Comparison of ENCODE assay signal across 10 cellular contexts in genomic region chr2:109124982-109125594, GRCh38. TPM values are rescaled to one million over a fixed set of nuclear protein-coding genes. Genes with fewer than 3 reads are reported as not detected.
A peak's percentile ranks its signal among the peaks of the same experiment; 100 is the strongest.
DNase-seq lines count a peak whose midpoint lies in the region; ATAC-seq and TF ChIP-seq lines count a peak whose summit lies in the region.
"Had no signal": no experiment of that assay in that cellular context is flagged by ENCODE, and none has a peak within 500 bp of the region (broad histone marks: within the 10 kb centered on the region; RNA-seq: fewer than 3 reads in every experiment).

No MANE protein-coding gene starts in this region.

- H3K4me3 ChIP-seq in BE2C (ENCODE audit: low read depth, low read length) (no peak overlapping the region), GM12865 (ENCODE audit: low read depth, low read length) (no peak overlapping the region), mesenchymal stem cell (ENCODE audit: insufficient read depth in 1 of 2, low read depth in 1 of 2, low read length in 2 of 2) (peak overlapping the region in 1 of 2 experiments; percentile 2), ascending aorta (no peak overlapping the region)
- H3K4me3 ChIP-seq: lung had no signal

- H3K27ac ChIP-seq in mesenchymal stem cell (ENCODE audit: low read length, poor library complexity, severe bottlenecking) (peak overlapping the region; percentile 91), ascending aorta (no peak overlapping the region)

- no peak overlapping the region for H2BK15ac ChIP-seq in mesenchymal stem cell (ENCODE audit: low read depth, poor library complexity, severe bottlenecking)

- no peaks in the 10 kb centered on the region for H3K9me3 ChIP-seq in BE2C
- H3K9me3 ChIP-seq in mesenchymal stem cell (ENCODE audit: control insufficient read depth, low read length): no peaks in the 10 kb centered on the region
- no peaks in the 10 kb centered on the region for H3K9me3 ChIP-seq in ascending aorta

- H3K4me1 ChIP-seq in BE2C (no peaks in the 10 kb centered on the region), mesenchymal stem cell (ENCODE audit: control insufficient read depth, insufficient read depth, low read depth, low read length) (peaks cover 32% of the 10 kb centered on the region), ascending aorta (peaks cover 4 to 6% of the 10 kb centered on the region in 2 donors)

- intact Hi-C loops in ascending aorta (cut with DNase I): loop anchor here (5.0 kb wide), 3 partner anchors 157 to 332 kb away; no protein-coding TSS in a partner anchor

- peak overlapping the region in 1 of 2 experiments; percentile 76 for H2BK12ac ChIP-seq in mesenchymal stem cell (ENCODE audit: low read length in 2 of 2)

- H3K9ac ChIP-seq in mesenchymal stem cell (ENCODE audit: low read length): peak overlapping the region; percentile 57

- H3K4ac ChIP-seq in mesenchymal stem cell (ENCODE audit: low read depth in 1 of 2, low read length in 2 of 2): peak overlapping the region in 1 of 2 experiments; percentile 22

- H3K4me2 ChIP-seq in mesenchymal stem cell (ENCODE audit: low read length, poor library complexity, severe bottlenecking): peak overlapping the region; percentile 28

- DNase-seq in BE2C (peak; percentile 21), GM12865 (ENCODE audit: low read depth) (peak; percentile 9), RPMI8226 (peak; percentile 69), mesenchymal stem cell (no peak), ascending aorta (ENCODE audit: low spot score in 2 of 2) (no peak), NCI-H446 treated with DMSO at 0.1 percent for 48 hours (lab: John Stamatoyannopoulos, UW) (no peak)
- DNase-seq: anterior cingulate cortex; effector CD8-positive, alpha-beta T cell had no signal

- 79% methylated on average over 10 of the region's 10 CpGs for WGBS in mesenchymal stem cell

- H3K27me3 ChIP-seq in BE2C (peaks cover 21% of the 10 kb centered on the region), mesenchymal stem cell (ENCODE audit: control insufficient read depth in 1 of 2, insufficient read depth in 1 of 2, low read length in 2 of 2) (peaks cover 10 to 35% of the 10 kb centered on the region in 2 experiments), ascending aorta (no peaks in the 10 kb centered on the region)

- H3K79me1 ChIP-seq in mesenchymal stem cell (replicated peaks; ENCODE audit: low read length, poor library complexity, severe bottlenecking): peaks cover 4% of the 10 kb centered on the region

- H4K91ac ChIP-seq in mesenchymal stem cell (ENCODE audit: low read length): peak overlapping the region; percentile 44

- no peak overlapping the region for H3K23ac ChIP-seq in mesenchymal stem cell (ENCODE audit: low read length in 2 of 2)

- H2AFZ ChIP-seq in mesenchymal stem cell (ENCODE audit: low read depth, low read length): no peak overlapping the region

- ATAC-seq in GM21381 (IDR thresholded peaks at IDR 0.05; ENCODE audit: unreplicated experiment): no peak

- H2BK5ac ChIP-seq in mesenchymal stem cell (ENCODE audit: low read depth, low read length, poor library complexity, severe bottlenecking): peak overlapping the region; percentile 83

- H2AK5ac ChIP-seq in mesenchymal stem cell (ENCODE audit: low read length, severe bottlenecking): peak overlapping the region; percentile 93

- peak overlapping the region; percentile 24 to 85 for H3K18ac ChIP-seq in mesenchymal stem cell (ENCODE audit: low read depth in 1 of 2, low read length in 2 of 2)

- H2BK120ac ChIP-seq in mesenchymal stem cell (ENCODE audit: low read depth, low read length): no peak overlapping the region

- H3K14ac ChIP-seq in mesenchymal stem cell (ENCODE audit: low read length in 2 of 2): no peak overlapping the region

- H4K8ac ChIP-seq in mesenchymal stem cell (ENCODE audit: low read length): no peak overlapping the region

- no peaks in the 10 kb centered on the region for H3K36me3 ChIP-seq in BE2C
- peaks cover 0 to under 1% of the 10 kb centered on the region in 2 experiments for H3K36me3 ChIP-seq in mesenchymal stem cell (ENCODE audit: control insufficient read depth in 1 of 2, insufficient read depth in 2 of 2, low read depth in 1 of 2, low read length in 2 of 2)
- no peaks in the 10 kb centered on the region for H3K36me3 ChIP-seq in ascending aorta

- no peak for TF ChIP-seq CTCF in BE2C (IDR thresholded peaks at IDR 0.05; ENCODE audit: low read depth, low read length)
- TF ChIP-seq CTCF in GM12865 (IDR thresholded peaks at IDR 0.05; ENCODE audit: insufficient read depth, low read depth, low read length, missing control alignments): no peak
- TF ChIP-seq CTCF in ascending aorta (IDR thresholded peaks at IDR 0.05): no peak

RNA-seq across cellular contexts. Expression of gene SH3RF3, which starts 3.9 kb away (rescaled TPM):
- not detected for polyA plus RNA-seq in BE2C (2012; ENCODE audit: insufficient read depth, insufficient read length, low read depth)
- 23.7 TPM for polyA plus RNA-seq in mesenchymal stem cell (2013, experiment 1 of 2)
- polyA plus RNA-seq in mesenchymal stem cell (2013, experiment 2 of 2): 23.0 TPM
- total RNA-seq in ascending aorta: 53.5 TPM

Comparison
In these comparisons a context has a peak if more than half of its experiments do, and no peak if none do; other contexts are left out.
1. DNase-seq: peak in BE2C (single experiment), GM12865 (single experiment) and RPMI8226 (single experiment); none in mesenchymal stem cell (single experiment), ascending aorta (0 of 2) and NCI-H446 treated with DMSO at 0.1 percent for 48 hours (single experiment).